ENCODE assay signal across 1 cellular context in genomic region chr1:186218661-186219352, GRCh38.
TF ChIP-seq lines count a peak whose summit lies in the region.

No MANE protein-coding gene starts in this region.

TF ChIP-seq in GM12878, 131 proteins besides CTCF, POLR2A, EP300 and RAD21 (continued from another document):
- TF ChIP-seq SPI1 (IDR thresholded peaks at IDR 0.05; ENCODE audit: borderline replicate concordance, insufficient read depth, low read depth, low read length) = peak; percentile 84
